ENCODE assay signal across 21 cellular contexts in genomic region chr4:97016186-97016945, GRCh38.
A peak's percentile ranks its signal among the peaks of the same experiment; 100 is the strongest.
DNase-seq lines count a peak whose midpoint lies in the region; ATAC-seq and TF ChIP-seq lines count a peak whose summit lies in the region.
"Had no signal": no experiment of that assay in that cellular context is flagged by ENCODE, and none has a peak within 500 bp of the region (broad histone marks: within the 10 kb centered on the region; RNA-seq: fewer than 3 reads in every experiment).

No MANE protein-coding gene starts in this region.

- DNase-seq in NCI-H82 (lab: John Stamatoyannopoulos, UW): peak; percentile 58
- no peak for DNase-seq in NCI-H82 treated with DMSO at 0.1 percent for 48 hours (lab: John Stamatoyannopoulos, UW; ENCODE audit: unreplicated experiment)
- DNase-seq in NCI-H524 (lab: John Stamatoyannopoulos, UW): peak; percentile 28 to 59
- DNase-seq in foreskin keratinocyte: peak in 1 of 2 donors; percentile 43
- peak; percentile 2 for DNase-seq in retinal pigment epithelial cell (ENCODE audit: low read depth)
- no peak for DNase-seq in COLO829 (ENCODE audit: low spot score)
- DNase-seq in NCI-H2107 (lab: John Stamatoyannopoulos, UW): no peak
- DNase-seq: activated CD4-positive, alpha-beta T cell treated with anti-CD3 and anti-CD28 coated beads for 4 hours; activated naive CD4-positive, alpha-beta T cell treated with anti-CD3 and anti-CD28 coated beads for 36 hours; activated T-cell treated with anti-CD3 and anti-CD28 coated beads, Interleukin-2, amount 50 U/mL, for 48 hours; BE2C; GF-D8; left colon; natural killer cell; NCI-H187 treated with DMSO at 0.1 percent for 48 hours; NCI-H510A treated with DMSO at 0.1 percent for 48 hours; SHP77 had no signal

- H3K27ac ChIP-seq in foreskin keratinocyte: no peak overlapping the region
- H3K27ac ChIP-seq: parathyroid adenoma had no signal

- H3K4me1 ChIP-seq in foreskin keratinocyte: no peaks in the 10 kb centered on the region
- H3K4me1 ChIP-seq: parathyroid adenoma had no signal

- no peak for TF ChIP-seq CTCF in foreskin keratinocyte (conservative IDR thresholded peaks at IDR 0.05)
- no peak for TF ChIP-seq CTCF in retinal pigment epithelial cell (conservative IDR thresholded peaks at IDR 0.05; ENCODE audit: low read depth, low read length)

- H3K4me3 ChIP-seq in retinal pigment epithelial cell (ENCODE audit: low read length): no peak overlapping the region
- H3K4me3 ChIP-seq: HAP-1, K562 had no signal

- H3K27me3 ChIP-seq in foreskin keratinocyte: peaks cover 4% of the 10 kb centered on the region
- H3K27me3 ChIP-seq: BE2C had no signal

- peak; percentile 20 for ATAC-seq in foreskin keratinocyte
- ATAC-seq in HG03442 (IDR thresholded peaks at IDR 0.05; ENCODE audit: unreplicated experiment): no peak
- ATAC-seq: K562, left colon, natural killer cell had no signal

Comparison
In these comparisons a context has a peak if more than half of its experiments do, and no peak if none do; other contexts are left out.
1. DNase-seq: peak in NCI-H82 (single experiment), NCI-H524 (2 of 2) and retinal pigment epithelial cell (single experiment); none in NCI-H82 treated with DMSO at 0.1 percent for 48 hours (single experiment), COLO829 (single experiment) and NCI-H2107 (single experiment).